Comparison of ENCODE assay signal across 8 cellular contexts in the genomic region with DNA sequence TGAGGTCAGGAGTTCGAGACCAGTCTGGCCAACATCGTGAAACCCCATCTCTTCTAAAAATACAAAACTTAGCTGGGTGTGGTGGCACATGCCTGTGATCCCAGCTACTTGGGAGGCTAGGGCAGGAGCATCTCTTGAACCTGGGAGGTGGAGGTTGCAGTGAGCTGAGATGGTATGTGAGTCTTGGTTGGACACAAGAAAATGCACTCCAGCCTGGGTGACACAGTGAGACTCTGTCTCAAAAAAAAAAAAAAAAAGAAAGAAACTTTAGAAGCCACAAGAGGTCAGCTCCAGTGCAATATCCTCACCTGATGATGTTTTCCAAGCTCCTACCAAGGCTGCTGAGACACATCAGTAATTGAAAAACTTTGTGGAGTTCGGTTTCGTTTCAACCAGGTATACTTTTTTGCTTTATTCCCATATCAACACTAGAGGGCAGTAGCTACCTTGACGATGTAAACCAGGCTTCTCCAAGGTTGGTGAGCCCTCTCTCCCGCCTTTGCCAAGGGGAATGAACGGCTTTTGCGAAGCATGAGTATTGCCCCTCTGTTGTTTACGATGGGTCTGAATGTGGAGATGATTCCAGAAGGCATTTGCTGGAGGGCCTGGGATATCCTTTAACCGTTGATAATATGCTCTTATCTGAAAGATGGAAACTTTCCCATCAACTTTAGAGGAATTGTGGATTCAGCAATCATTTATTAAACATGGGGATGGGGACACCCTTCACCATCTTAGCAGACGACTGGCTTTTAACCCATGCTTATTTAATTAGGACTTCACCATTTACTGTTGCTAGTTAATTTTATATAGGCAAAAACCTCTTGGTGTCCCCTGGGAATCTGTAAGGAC.
DNase-seq lines count a peak whose midpoint lies in the region; ATAC-seq lines count a peak whose summit lies in the region.

No MANE protein-coding gene starts in this region.

- no peaks in the 10 kb centered on the region for H3K27me3 Mint-ChIP-seq in activated naive CD4-positive, alpha-beta T cell treated with anti-CD3 and anti-CD28 coated beads for 36 hours (ENCODE audit: low read depth)
- peaks cover 17% of the 10 kb centered on the region for H3K27me3 Mint-ChIP-seq in activated T-cell treated with anti-CD3 and anti-CD28 coated beads, Interleukin-2, amount 50 U/mL, for 24 hours

- no peaks in the 10 kb centered on the region for H3K36me3 Mint-ChIP-seq in activated naive CD4-positive, alpha-beta T cell treated with anti-CD3 and anti-CD28 coated beads for 36 hours (ENCODE audit: low read depth)
- H3K36me3 Mint-ChIP-seq in activated T-cell treated with anti-CD3 and anti-CD28 coated beads, Interleukin-2, amount 50 U/mL, for 24 hours (ENCODE audit: low read depth): no peaks in the 10 kb centered on the region

- H3K27ac Mint-ChIP-seq in activated naive CD4-positive, alpha-beta T cell treated with anti-CD3 and anti-CD28 coated beads for 36 hours: no peak overlapping the region
- no peak overlapping the region for H3K27ac Mint-ChIP-seq in activated T-cell treated with anti-CD3 and anti-CD28 coated beads, Interleukin-2, amount 50 U/mL, for 24 hours

- peaks cover 31% of the 10 kb centered on the region for H3K4me1 Mint-ChIP-seq in activated naive CD4-positive, alpha-beta T cell treated with anti-CD3 and anti-CD28 coated beads for 36 hours (ENCODE audit: low read depth)
- H3K4me1 Mint-ChIP-seq in activated T-cell treated with anti-CD3 and anti-CD28 coated beads, Interleukin-2, amount 50 U/mL, for 24 hours (ENCODE audit: low read depth): peaks cover 23% of the 10 kb centered on the region

- H3K4me3 Mint-ChIP-seq in activated naive CD4-positive, alpha-beta T cell treated with anti-CD3 and anti-CD28 coated beads for 36 hours: no peak overlapping the region
- no peak overlapping the region for H3K4me3 Mint-ChIP-seq in activated T-cell treated with anti-CD3 and anti-CD28 coated beads, Interleukin-2, amount 50 U/mL, for 24 hours

- ATAC-seq in HG03139 (IDR thresholded peaks at IDR 0.05; ENCODE audit: unreplicated experiment): peak; percentile 68
- no peak for ATAC-seq in HG03196 (IDR thresholded peaks at IDR 0.05; ENCODE audit: unreplicated experiment)

- intact Hi-C loops in activated naive CD4-positive, alpha-beta T cell treated with anti-CD3 and anti-CD28 coated beads for 36 hours (cut with micrococcal nuclease): loop anchor here (1.0 to 5.0 kb wide), 6 partner anchors 219 to 779 kb away; no protein-coding TSS in a partner anchor
- intact Hi-C loops in posterior cingulate gyrus (cut with DNase I): loop anchor here (1.0 to 10.0 kb wide), 5 partner anchors 219 to 774 kb away; partner anchors contain the start of gene SLCO3A1

- H3K9me3 Mint-ChIP-seq in activated naive CD4-positive, alpha-beta T cell treated with anti-CD3 and anti-CD28 coated beads for 36 hours: no peaks in the 10 kb centered on the region
- H3K9me3 Mint-ChIP-seq in activated T-cell treated with anti-CD3 and anti-CD28 coated beads, Interleukin-2, amount 50 U/mL, for 24 hours: no peaks in the 10 kb centered on the region

- peak; percentile 29 for DNase-seq in activated naive CD4-positive, alpha-beta T cell treated with anti-CD3 and anti-CD28 coated beads for 36 hours
- no peak for DNase-seq in activated naive CD4-positive, alpha-beta T cell (lab: John Stamatoyannopoulos, UW)
- DNase-seq in NCI-H345 (lab: John Stamatoyannopoulos, UW) (peak; percentile 73), glomerular visceral epithelial cell (ENCODE audit: extremely low spot score) (peak; percentile 42), posterior cingulate gyrus (peak in 6 of 10 donors; percentile 27 to 85 (median 44))
- peak; percentile 51 for DNase-seq in activated T-cell treated with anti-CD3 and anti-CD28 coated beads, Interleukin-2, amount 50 U/mL, for 24 hours

- CTCF ChIA-PET in activated naive CD4-positive, alpha-beta T cell treated with anti-CD3 and anti-CD28 coated beads for 36 hours (lab: Charles Lee): interaction anchor here (0.6 to 4.3 kb wide), 32 partner anchors 9 to 1836 kb away, joined by 3 to 27 read pairs (median 3); no protein-coding TSS in a partner anchor

Comparison
In these comparisons a context has a peak if more than half of its experiments do, and no peak if none do; other contexts are left out.
1. DNase-seq: peak in activated naive CD4-positive, alpha-beta T cell treated with anti-CD3 and anti-CD28 coated beads for 36 hours (single experiment), NCI-H345 (single experiment), activated T-cell treated with anti-CD3 and anti-CD28 coated beads, Interleukin-2, amount 50 U/mL, for 24 hours (single experiment), glomerular visceral epithelial cell (single experiment) and posterior cingulate gyrus (6 of 10); none in activated naive CD4-positive, alpha-beta T cell (0 of 4).